In genomic region chr5:56522972-56523371, GRCh38 we compare ENCODE assay signal across 14 cellular contexts.
A peak's percentile ranks its signal among the peaks of the same experiment; 100 is the strongest.
DNase-seq lines count a peak whose midpoint lies in the region; TF ChIP-seq lines count a peak whose summit lies in the region.
"Had no signal": no experiment of that assay in that cellular context is flagged by ENCODE, and none has a peak within 500 bp of the region (broad histone marks: within the 10 kb centered on the region; RNA-seq: fewer than 3 reads in every experiment).

No MANE protein-coding gene starts in this region.

- H4K20me1 ChIP-seq in smooth muscle cell (ENCODE audit: low read depth): no peaks in the 10 kb centered on the region

- no peaks in the 10 kb centered on the region for H3K79me2 ChIP-seq in smooth muscle cell (ENCODE audit: low read depth)

- H3K36me3 ChIP-seq in suprapubic skin (no peaks in the 10 kb centered on the region), smooth muscle cell (ENCODE audit: low read depth) (no peaks in the 10 kb centered on the region)

- H3K4me1 ChIP-seq in suprapubic skin (peaks cover 79% of the 10 kb centered on the region), smooth muscle cell (ENCODE audit: low read depth) (no peaks in the 10 kb centered on the region)

- H3K9me3 ChIP-seq in suprapubic skin (no peaks in the 10 kb centered on the region), smooth muscle cell (replicated peaks; ENCODE audit: low read depth) (no peaks in the 10 kb centered on the region)

- H3K4me2 ChIP-seq in smooth muscle cell: no peak overlapping the region
- H3K4me2 ChIP-seq: GM23338 had no signal

- WGBS in suprapubic skin: 50% methylated on average over 1 of the region's 1 CpG
- 81% methylated on average over 1 of the region's 1 CpG for whole genome bisulfite sequencing in smooth muscle cell (ENCODE audit: low lambda C conversion rate)

- H3K27ac ChIP-seq in suprapubic skin: peak overlapping the region; percentile 1
- no peak overlapping the region for H3K27ac ChIP-seq in smooth muscle cell (ENCODE audit: low read depth)

- H3K4me3 ChIP-seq in epithelial cell of proximal tubule (ENCODE audit: low read depth, low read length) (no peak overlapping the region), suprapubic skin (no peak overlapping the region), smooth muscle cell (no peak overlapping the region)
- H3K4me3 ChIP-seq: GM23338 had no signal

- in situ Hi-C loops in KBM-7 (cut with MboI; ENCODE audit: low pct_unique_long_range_greater_than_20kb, low sequenced_read_pairs): no loop called here

- TF ChIP-seq EP300 in suprapubic skin (IDR thresholded peaks at IDR 0.05): no peak

- H3K27me3 ChIP-seq in suprapubic skin (no peaks in the 10 kb centered on the region), smooth muscle cell (ENCODE audit: low read depth) (no peaks in the 10 kb centered on the region)

- H3K9ac ChIP-seq in smooth muscle cell (ENCODE audit: low read depth): no peak overlapping the region

- TF ChIP-seq POLR2A in suprapubic skin (IDR thresholded peaks at IDR 0.05): no peak

- TF ChIP-seq CTCF in epithelial cell of proximal tubule (conservative IDR thresholded peaks at IDR 0.05; ENCODE audit: low read depth, low read length) (no peak), suprapubic skin (IDR thresholded peaks at IDR 0.05) (no peak), smooth muscle cell (IDR thresholded peaks at IDR 0.05; ENCODE audit: borderline replicate concordance, insufficient read depth, poor library complexity, severe bottlenecking) (no peak)

- H2AFZ ChIP-seq in smooth muscle cell (ENCODE audit: low read depth): no peak overlapping the region
- H2AFZ ChIP-seq: GM23338 had no signal

- peak; percentile 8 for DNase-seq in HCEC 1CT
- peak; percentile 76 for DNase-seq in epithelial cell of proximal tubule (ENCODE audit: low read depth)
- DNase-seq in kidney tubule cell (ENCODE audit: low spot score): peak; percentile 43
- DNase-seq in suprapubic skin (ENCODE audit: low spot score in 2 of 2): no peak
- DNase-seq in SKM-1 treated with dmso at 0.1 percent for 144 hours (lab: John Stamatoyannopoulos, UW; ENCODE audit: unreplicated experiment): no peak
- no peak for DNase-seq in 8988T
- DNase-seq in KBM-7: no peak
- no peak for DNase-seq in smooth muscle cell (lab: John Stamatoyannopoulos, UW; ENCODE audit: unreplicated experiment)
- DNase-seq: activated CD4-positive, alpha-beta T cell treated with anti-CD3 and anti-CD28 coated beads for 36 hours; activated T-cell treated with anti-CD3 and anti-CD28 coated beads, Interleukin-2, amount 50 U/mL, for 1 hour; CD4-positive, CD25-positive, alpha-beta regulatory T cell; effector memory CD8-positive, alpha-beta T cell; stimulated activated CD4-positive, alpha-beta T cell treated with anti-CD3 and anti-CD28 coated beads, Interleukin-4, amount 100 ng/mL, for 1 hour had no signal

- H3F3A ChIP-seq in smooth muscle cell (ENCODE audit: low read depth): peaks cover 6% of the 10 kb centered on the region

Comparison
In these comparisons a context has a peak if more than half of its experiments do, and no peak if none do; other contexts are left out.
1. DNase-seq: peak in HCEC 1CT (single experiment), epithelial cell of proximal tubule (single experiment) and kidney tubule cell (single experiment); none in suprapubic skin (0 of 2), SKM-1 treated with dmso at 0.1 percent for 144 hours (single experiment), 8988T (single experiment), KBM-7 (single experiment) and smooth muscle cell (single experiment).